In genomic region chr9:36870960-36871359, GRCh38 we compare ENCODE assay signal across 12 cellular contexts.
DNase-seq lines count a peak whose midpoint lies in the region; ATAC-seq and FAIRE-seq lines count a peak whose summit lies in the region.
"Had no signal": no experiment of that assay in that cellular context is flagged by ENCODE, and none has a peak within 500 bp of the region (broad histone marks: within the 10 kb centered on the region; RNA-seq: fewer than 3 reads in every experiment).

No MANE protein-coding gene starts in this region.

- no peak for FAIRE-seq in frontal cortex (lab: Jason Lieb, UNC)
- FAIRE-seq: GM12892 had no signal

- ATAC-seq in HG02623 (IDR thresholded peaks at IDR 0.05; ENCODE audit: unreplicated experiment) (no peak), HG02642 (IDR thresholded peaks at IDR 0.05; ENCODE audit: poor library complexity, unreplicated experiment) (no peak)

- peak; percentile 76 for DNase-seq in D341Med (ENCODE audit: low spot score)
- DNase-seq in NCI-H146 (lab: John Stamatoyannopoulos, UW), result peak; percentile 79
- DNase-seq in NCI-H69 (lab: John Stamatoyannopoulos, UW), result peak; percentile 97
- DNase-seq in mucosa of gallbladder (ENCODE audit: low spot score), result peak; percentile 24
- DNase-seq in islet precursor cell, result no peak
- DNase-seq in frontal cortex (ENCODE audit: low spot score in 2 of 2), result no peak
- DNase-seq: activated CD4-positive, alpha-beta T cell treated with anti-CD3 and anti-CD28 coated beads for 4 hours; amniotic stem cell; Karpas-422 had no signal

Comparison
In these comparisons a context has a peak if more than half of its experiments do, and no peak if none do; other contexts are left out.
1. DNase-seq: peak in D341Med (single experiment), NCI-H146 (single experiment), NCI-H69 (single experiment) and mucosa of gallbladder (single experiment); none in islet precursor cell (single experiment) and frontal cortex (0 of 2).